17 cellular contexts compared by ENCODE assay signal in the genomic region with DNA sequence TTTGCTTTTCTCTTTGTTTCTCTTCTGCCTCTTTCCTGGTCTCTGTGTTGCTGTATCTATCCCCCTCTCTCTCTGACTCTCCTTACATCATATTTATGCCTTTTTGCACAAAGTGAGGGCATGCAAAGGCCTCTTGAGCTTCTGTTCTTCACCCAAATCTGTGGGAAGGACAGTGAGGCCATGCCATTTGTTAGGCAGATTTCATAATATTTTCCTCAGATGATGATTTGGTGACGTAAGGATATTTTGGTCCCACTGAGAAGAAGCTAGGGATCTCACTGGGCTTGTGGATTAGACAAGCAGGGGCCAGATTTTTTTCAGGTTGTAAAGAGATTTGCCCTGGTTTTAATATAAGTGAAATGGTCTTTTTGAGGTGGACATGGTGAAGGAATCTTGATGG.
DNase-seq lines count a peak whose midpoint lies in the region; ATAC-seq and TF ChIP-seq lines count a peak whose summit lies in the region.
"Had no signal": no experiment of that assay in that cellular context is flagged by ENCODE, and none has a peak within 500 bp of the region (broad histone marks: within the 10 kb centered on the region; RNA-seq: fewer than 3 reads in every experiment).

No MANE protein-coding gene starts in this region.

- no peak overlapping the region for H2BK120ac ChIP-seq in IMR-90 (ENCODE audit: low read depth, low read length)

- H2BK5ac ChIP-seq in IMR-90 (ENCODE audit: low read depth, low read length, poor library complexity, severe bottlenecking): no peak overlapping the region

- H3K27ac ChIP-seq in IMR-90 (ENCODE audit: insufficient read depth, low read length) (no peak overlapping the region), gastrocnemius medialis (peak overlapping the region; percentile 36 to 68 (median 66)), thyroid gland (peak overlapping the region; percentile 0 to 50 (median 21)), right lobe of liver (no peak overlapping the region)

- WGBS in IMR-90 (ENCODE audit: extremely low coverage in 2 of 2, insufficient read length in 1 of 2), 2 experiments: no CpG with 5 or more reads among the region's 1 CpG
- WGBS in thyroid gland, 2 donors: 95 to 100% methylated on average over 1 of the region's 1 CpG
- WGBS in right lobe of liver (ENCODE audit: insufficient coverage, low coverage, low lambda C conversion rate, missing lambda C conversion rate): 59% methylated on average over 1 of the region's 1 CpG

- no peaks in the 10 kb centered on the region for H3K79me1 ChIP-seq in IMR-90 (ENCODE audit: low read depth in 1 of 2, low read length in 2 of 2)

- no TSS peak for BruUV-seq in IMR-90 (replicated peaks; lab: Mats Ljungman, UMichigan)

- in situ Hi-C loops in IMR-90 (cut with MboI; ENCODE audit: low sequenced_read_pairs): no loop called here
- in situ Hi-C loops in gastrocnemius medialis (cut with MboI; ENCODE audit: low sequenced_read_pairs in 4 of 4): loop anchor here in 1 of 4 donors (25.0 kb wide), 1 partner anchor 1123 kb away; the partner anchor contains the start of gene PLPP3

- H3K4me2 ChIP-seq in IMR-90 (ENCODE audit: low read depth, low read length): no peak overlapping the region

- H4K8ac ChIP-seq in IMR-90 (ENCODE audit: low read depth in 2 of 2, low read length in 2 of 2): 0 out of 4 replicates have a peak overlapping the region, but pooled peaks of 1 of the 2 experiments have one; percentile 47

- H3K14ac ChIP-seq in IMR-90 (replicated peaks; ENCODE audit: low read depth, low read length): 0 out of 2 replicates have a peak overlapping the region, but pooled peaks have one; percentile 27

- H3K4me3 ChIP-seq in IMR-90 (ENCODE audit: insufficient read depth, low read depth, low read length): no peak overlapping the region
- H3K4me3 ChIP-seq in fibroblast of villous mesenchyme (ENCODE audit: low read depth, low read length): no peak overlapping the region
- no peak overlapping the region for H3K4me3 ChIP-seq in gastrocnemius medialis
- no peak overlapping the region for H3K4me3 ChIP-seq in thyroid gland (replicated peaks in 1 of 3)
- H3K4me3 ChIP-seq in right lobe of liver: no peak overlapping the region

- no peaks in the 10 kb centered on the region for H3K9me1 ChIP-seq in IMR-90 (ENCODE audit: insufficient read depth, low read length)

- CTCF ChIA-PET in IMR-90 (lab: Yijun Ruan, JAX): interaction anchor here (1.1 kb wide), 1 partner anchor 15 kb away, joined by 3 read pairs; no protein-coding TSS in a partner anchor

- TF ChIP-seq CTCF in IMR-90 (conservative IDR thresholded peaks at IDR 0.05; ENCODE audit: low read depth, low read length): no peak
- TF ChIP-seq CTCF in fibroblast of villous mesenchyme (IDR thresholded peaks at IDR 0.05; ENCODE audit: insufficient read depth, low read depth, low read length): no peak
- no peak for TF ChIP-seq CTCF in gastrocnemius medialis (IDR thresholded peaks at IDR 0.05 in 4 of 5, conservative IDR thresholded peaks at IDR 0.05 in 1 of 5)
- no peak for TF ChIP-seq CTCF in thyroid gland (IDR thresholded peaks at IDR 0.05)
- no peak for TF ChIP-seq CTCF in right lobe of liver (IDR thresholded peaks at IDR 0.05)

- no peak overlapping the region for H2AK5ac ChIP-seq in IMR-90 (ENCODE audit: low read depth, low read length)

- no peak overlapping the region for H2BK20ac ChIP-seq in IMR-90 (ENCODE audit: low read depth, low read length)

- H4K20me1 ChIP-seq in IMR-90 (ENCODE audit: insufficient read depth, low read length): no peaks in the 10 kb centered on the region

- no peak overlapping the region for H3K9ac ChIP-seq in IMR-90 (ENCODE audit: low read depth, low read length)

- H3K4me1 ChIP-seq in IMR-90 (ENCODE audit: control insufficient read depth, insufficient read depth, low read length) (peaks cover 2% of the 10 kb centered on the region; the same call in 1 of the 2 replicates), gastrocnemius medialis (peaks cover 11 to 12% of the 10 kb centered on the region in 2 donors), thyroid gland (no peaks in the 10 kb centered on the region), right lobe of liver (no peaks in the 10 kb centered on the region)

- no peak overlapping the region for H3K23ac ChIP-seq in IMR-90 (ENCODE audit: low read depth, low read length)

- no peak overlapping the region for H3K18ac ChIP-seq in IMR-90 (ENCODE audit: low read depth, low read length)

- H3K56ac ChIP-seq in IMR-90 (ENCODE audit: extremely low read depth, insufficient read depth, low read length): no peak overlapping the region

- H3K9me3 ChIP-seq in IMR-90 (ENCODE audit: control insufficient read depth, insufficient read depth, low read length): no peaks in the 10 kb centered on the region
- H3K9me3 ChIP-seq in gastrocnemius medialis: no peaks in the 10 kb centered on the region
- H3K9me3 ChIP-seq in thyroid gland: no peaks in the 10 kb centered on the region
- H3K9me3 ChIP-seq in right lobe of liver: no peaks in the 10 kb centered on the region

- H4K5ac ChIP-seq in IMR-90 (ENCODE audit: low read depth, low read length): no peak overlapping the region

- H3K36me3 ChIP-seq in IMR-90 (ENCODE audit: control insufficient read depth, insufficient read depth, low read length) (no peaks in the 10 kb centered on the region), gastrocnemius medialis (no peaks in the 10 kb centered on the region), thyroid gland (no peaks in the 10 kb centered on the region), right lobe of liver (no peaks in the 10 kb centered on the region)

- TF ChIP-seq POLR2A in IMR-90 (IDR thresholded peaks at IDR 0.05; ENCODE audit: low read depth, low read length) (no peak), gastrocnemius medialis (IDR thresholded peaks at IDR 0.05) (no peak), thyroid gland (IDR thresholded peaks at IDR 0.05) (no peak), right lobe of liver (IDR thresholded peaks at IDR 0.05) (no peak)

- ATAC-seq in IMR-90 (ENCODE audit: low read depth): no peak
- ATAC-seq in gastrocnemius medialis: peak; percentile 18 to 51
- no peak for ATAC-seq in right lobe of liver
- ATAC-seq: HepG2, Right ventricle myocardium inferior had no signal

- H2AFZ ChIP-seq in IMR-90 (replicated peaks; ENCODE audit: low read length, poor library complexity): no peak overlapping the region

- POLR2A ChIA-PET in IMR-90 (lab: Charles Lee; ENCODE audit: unreplicated experiment): no interaction called here

- H4K91ac ChIP-seq in IMR-90 (ENCODE audit: insufficient read depth, low read depth, low read length): no peak overlapping the region

- no peak for TF ChIP-seq RAD21 in IMR-90 (IDR thresholded peaks at IDR 0.05; ENCODE audit: low read length)

- no peak overlapping the region for H3K4ac ChIP-seq in IMR-90 (ENCODE audit: low read depth, low read length)

- intact Hi-C loops in IMR-90 (cut with micrococcal nuclease) (no loop called here), gastrocnemius medialis (cut with DNase I; ENCODE audit: low total_unique reads) (no loop called here), thyroid gland (cut with DNase I) (no loop called here), right lobe of liver (cut with DNase I) (no loop called here)

- DNase-seq in IMR-90 (no peak), fibroblast of villous mesenchyme (ENCODE audit: low read depth) (peak; percentile 18), gastrocnemius medialis (no peak), thyroid gland (no peak), midbrain (lab: John Stamatoyannopoulos, UW) (no peak), right lobe of liver (no peak), KG1 (lab: John Stamatoyannopoulos, UW) (no peak)
- DNase-seq in activated CD4-positive, CD25-positive, alpha-beta regulatory T cell (lab: John Stamatoyannopoulos, UW): no peak
- DNase-seq: 8988T, COR-L47, DMS 273 treated with DMSO at 0.1 percent for 48 hours, NCI-H1417 treated with DMSO at 0.1 percent for 48 hours, NCI-H2029, NCI-H446, NCI-H526 treated with DMSO at 0.1 percent for 48 hours had no signal

- H3K27me3 ChIP-seq in IMR-90 (ENCODE audit: control insufficient read depth, insufficient read depth, low read length) (no peaks in the 10 kb centered on the region), gastrocnemius medialis (no peaks in the 10 kb centered on the region), thyroid gland (no peaks in the 10 kb centered on the region), right lobe of liver (no peaks in the 10 kb centered on the region)

- H2AK9ac ChIP-seq in IMR-90 (replicated peaks; ENCODE audit: low read depth, low read length, poor library complexity): no peak overlapping the region

- dilution Hi-C loops in IMR-90 (cut with HindIII; ENCODE audit: low sequenced_read_pairs, unreplicated experiment): no loop called here

- H2BK15ac ChIP-seq in IMR-90 (ENCODE audit: low read depth, low read length): 0 out of 3 replicates have a peak overlapping the region, but pooled peaks have one; percentile 47

TF ChIP-seq in IMR-90, 13 proteins besides CTCF, POLR2A, EP300 and RAD21:
- TF ChIP-seq ELK1 (IDR thresholded peaks at IDR 0.05; ENCODE audit: borderline replicate concordance, low read depth, low read length) (no peak), RCOR1 (IDR thresholded peaks at IDR 0.05; ENCODE audit: insufficient replicate concordance, low read length) (no peak), CHD1 (IDR thresholded peaks at IDR 0.05; ENCODE audit: low read depth, low read length) (no peak)

Comparison
In these comparisons a context has a peak if more than half of its experiments do, and no peak if none do; other contexts are left out.
1. ATAC-seq: peak in gastrocnemius medialis (2 of 2); none in IMR-90 (single experiment) and right lobe of liver (0 of 4).
2. H3K27ac ChIP-seq: peak in gastrocnemius medialis (4 of 4) and thyroid gland (3 of 3); none in IMR-90 (single experiment) and right lobe of liver (0 of 3).